Comparison of ENCODE assay signal across 8 cellular contexts in genomic region chr17:49496183-49496865, GRCh38. TPM values are rescaled to one million over a fixed set of nuclear protein-coding genes. Genes with fewer than 3 reads are reported as not detected.
DNase-seq lines count a peak whose midpoint lies in the region; ATAC-seq lines count a peak whose summit lies in the region.

No MANE protein-coding gene starts in this region.

- DNase-seq in DMS153 treated with DMSO at 0.1 percent for 48 hours (lab: John Stamatoyannopoulos, UW; ENCODE audit: unreplicated experiment) (peak; percentile 34), DMS153 (lab: John Stamatoyannopoulos, UW) (no peak), NCI-H2171 treated with DMSO at 0.1 percent for 48 hours (lab: John Stamatoyannopoulos, UW) (peak; percentile 61), lung microvascular endothelial cell (ENCODE audit: low read depth in 2 of 2) (peak; percentile 53 to 75)
- peak; percentile 84 for DNase-seq in activated CD8-positive, alpha-beta T cell treated with anti-CD3 and anti-CD28 coated beads, Interleukin-2, amount 10 ng/mL, durations not matched to agents 7 days and 5 days
- DNase-seq in effector CD4-positive, alpha-beta T cell = peak; percentile 81
- DNase-seq in stimulated activated CD4-positive, alpha-beta T cell treated with anti-CD3 and anti-CD28 coated beads, TNF-alpha, amount 100 ng/mL, for 24 hours (ENCODE audit: low read depth in 3 of 3) = peak; percentile 54 to 84 (median 63)

- H3K27ac Mint-ChIP-seq in activated CD8-positive, alpha-beta T cell treated with anti-CD3 and anti-CD28 coated beads, Interleukin-2, amount 10 ng/mL, durations not matched to agents 7 days and 5 days = no peak overlapping the region

- peak; percentile 83 for ATAC-seq in activated CD8-positive, alpha-beta T cell treated with anti-CD3 and anti-CD28 coated beads, Interleukin-2, amount 10 ng/mL, durations not matched to agents 7 days and 5 days
- no peak for ATAC-seq in HG03159 (IDR thresholded peaks at IDR 0.05; ENCODE audit: unreplicated experiment)

- H3K36me3 Mint-ChIP-seq in activated CD8-positive, alpha-beta T cell treated with anti-CD3 and anti-CD28 coated beads, Interleukin-2, amount 10 ng/mL, durations not matched to agents 7 days and 5 days (ENCODE audit: low read depth) = no peaks in the 10 kb centered on the region

- H3K27me3 Mint-ChIP-seq in activated CD8-positive, alpha-beta T cell treated with anti-CD3 and anti-CD28 coated beads, Interleukin-2, amount 10 ng/mL, durations not matched to agents 7 days and 5 days (ENCODE audit: low read depth) = peaks cover 73% of the 10 kb centered on the region

- POLR2A ChIA-PET in activated CD8-positive, alpha-beta T cell treated with anti-CD3 and anti-CD28 coated beads, Interleukin-2, amount 10 ng/mL, durations not matched to agents 7 days and 5 days (lab: Charles Lee) = no interaction called here

- peaks cover 28% of the 10 kb centered on the region for H3K4me1 Mint-ChIP-seq in activated CD8-positive, alpha-beta T cell treated with anti-CD3 and anti-CD28 coated beads, Interleukin-2, amount 10 ng/mL, durations not matched to agents 7 days and 5 days (ENCODE audit: low read depth)

- CTCF ChIA-PET in activated CD8-positive, alpha-beta T cell treated with anti-CD3 and anti-CD28 coated beads, Interleukin-2, amount 10 ng/mL, durations not matched to agents 7 days and 5 days (lab: Charles Lee) = interaction anchor here (0.7 to 4.1 kb wide), 11 partner anchors 11 to 88 kb away, joined by 3 to 36 read pairs (median 3); partner anchors contain the start of gene PHB1

- H3K9me3 Mint-ChIP-seq in activated CD8-positive, alpha-beta T cell treated with anti-CD3 and anti-CD28 coated beads, Interleukin-2, amount 10 ng/mL, durations not matched to agents 7 days and 5 days (ENCODE audit: insufficient read depth) = no peaks in the 10 kb centered on the region

- H3K4me3 Mint-ChIP-seq in activated CD8-positive, alpha-beta T cell treated with anti-CD3 and anti-CD28 coated beads, Interleukin-2, amount 10 ng/mL, durations not matched to agents 7 days and 5 days = peak overlapping the region; percentile 60

RNA-seq across cellular contexts. Expression of gene NGFR, which starts 1.2 kb away (rescaled TPM):
- total RNA-seq in activated CD8-positive, alpha-beta T cell treated with anti-CD3 and anti-CD28 coated beads, Interleukin-2, amount 10 ng/mL, durations not matched to agents 7 days and 5 days = under 1 TPM in 1 of 2 experiments, not detected in 1; 0.11 TPM
- under 0.01 TPM in 1 of 2 replicates, not detected in the other for total RNA-seq in lung microvascular endothelial cell
